In genomic region chr14:38948171-38948570, GRCh38 we compare ENCODE assay signal across 14 cellular contexts.
DNase-seq lines count a peak whose midpoint lies in the region; ATAC-seq and TF ChIP-seq lines count a peak whose summit lies in the region.
"Had no signal": no experiment of that assay in that cellular context is flagged by ENCODE, and none has a peak within 500 bp of the region (broad histone marks: within the 10 kb centered on the region; RNA-seq: fewer than 3 reads in every experiment).

No MANE protein-coding gene starts in this region.

- peak; percentile 39 for DNase-seq in GM04503 (ENCODE audit: low read depth)
- DNase-seq in SJSA1 (ENCODE audit: low read depth in 1 of 2, low spot score in 2 of 2), result peak; percentile 45 to 78
- DNase-seq in fibroblast of mammary gland (ENCODE audit: low read depth), result peak; percentile 23
- no peak for DNase-seq in sciatic nerve (ENCODE audit: low spot score)
- DNase-seq in HuH-7.5 (ENCODE audit: low spot score), result no peak
- no peak for DNase-seq in uterus
- DNase-seq in cerebellar cortex (ENCODE audit: low spot score), result no peak
- DNase-seq: activated CD8-positive, alpha-beta T cell treated with anti-CD3 and anti-CD28 coated beads, Interleukin-2, amount 10 ng/mL, durations not matched to agents 7 days and 5 days; brain microvascular endothelial cell; heart left ventricle; left colon; NCI-H1417 had no signal

- ATAC-seq in sciatic nerve (peak; percentile 60), GM21737 (IDR thresholded peaks at IDR 0.05; ENCODE audit: unreplicated experiment) (no peak)
- ATAC-seq: activated CD8-positive, alpha-beta T cell treated with anti-CD3 and anti-CD28 coated beads, Interleukin-2, amount 10 ng/mL, durations not matched to agents 7 days and 5 days; heart left ventricle; left colon had no signal

- no peak for TF ChIP-seq POLR2A in uterus (IDR thresholded peaks at IDR 0.05)

- no peak overlapping the region for H3K27ac ChIP-seq in SJSA1
- no peak overlapping the region for H3K27ac ChIP-seq in uterus
- H3K27ac ChIP-seq: brain microvascular endothelial cell, heart left ventricle, SK-N-MC had no signal

- H3K4me3 ChIP-seq in SJSA1 (no peak overlapping the region), fibroblast of mammary gland (ENCODE audit: control insufficient read depth, low read depth, low read length) (no peak overlapping the region), uterus (no peak overlapping the region)
- H3K4me3 ChIP-seq: SK-N-MC had no signal

- TF ChIP-seq CTCF in fibroblast of mammary gland (conservative IDR thresholded peaks at IDR 0.05; ENCODE audit: control insufficient read depth, insufficient read depth, low read depth, low read length) (no peak), uterus (IDR thresholded peaks at IDR 0.05) (no peak)

- intact Hi-C loops in sciatic nerve (cut with DNase I) (no loop called here), uterus (cut with DNase I; ENCODE audit: low total_unique reads) (no loop called here)

- H3K4me1 ChIP-seq in SJSA1 (replicated peaks) (peaks cover 45% of the 10 kb centered on the region), uterus (no peaks in the 10 kb centered on the region)

- H3K27me3 ChIP-seq in SJSA1 (replicated peaks), result no peaks in the 10 kb centered on the region
- no peaks in the 10 kb centered on the region for H3K27me3 ChIP-seq in uterus
- H3K27me3 ChIP-seq: brain microvascular endothelial cell, heart left ventricle had no signal

- H3K9me3 ChIP-seq in SJSA1 (replicated peaks) (no peaks in the 10 kb centered on the region), uterus (no peaks in the 10 kb centered on the region)
- H3K9me3 ChIP-seq: heart left ventricle had no signal

- H3K36me3 ChIP-seq in SJSA1 (no peaks in the 10 kb centered on the region), uterus (no peaks in the 10 kb centered on the region)
- H3K36me3 ChIP-seq: brain microvascular endothelial cell, heart left ventricle had no signal

Comparison
In these comparisons a context has a peak if more than half of its experiments do, and no peak if none do; other contexts are left out.
1. DNase-seq: peak in GM04503 (single experiment), SJSA1 (2 of 2) and fibroblast of mammary gland (single experiment); none in sciatic nerve (single experiment), HuH-7.5 (single experiment), uterus (0 of 2) and cerebellar cortex (single experiment).